15 cellular contexts compared by ENCODE assay signal in the genomic region with DNA sequence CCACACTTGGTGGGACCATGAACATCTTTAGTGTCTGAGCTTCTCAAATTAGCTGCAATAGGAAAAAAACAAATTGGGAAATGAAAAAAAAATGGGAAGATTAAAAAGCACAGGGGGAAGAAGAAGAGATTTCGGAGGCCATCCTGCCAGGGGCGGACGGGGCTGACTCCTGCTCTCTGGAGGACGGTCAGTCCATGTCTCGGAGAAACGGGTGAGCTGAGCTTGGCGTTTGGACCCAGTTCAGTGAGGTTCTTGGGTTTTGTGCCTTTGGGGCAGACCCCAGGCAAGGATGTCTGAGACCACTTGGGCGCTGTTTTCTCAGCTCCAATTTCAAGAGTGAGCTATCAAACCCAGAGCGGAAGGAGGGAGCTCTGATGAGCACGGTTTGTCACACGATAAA.
DNase-seq lines count a peak whose midpoint lies in the region; ATAC-seq and TF ChIP-seq lines count a peak whose summit lies in the region.
"Had no signal": no experiment of that assay in that cellular context is flagged by ENCODE, and none has a peak within 500 bp of the region (broad histone marks: within the 10 kb centered on the region; RNA-seq: fewer than 3 reads in every experiment).

No MANE protein-coding gene starts in this region.

- no peak for TF ChIP-seq POLR2A in prostate gland (IDR thresholded peaks at IDR 0.05)

- no peaks in the 10 kb centered on the region for H3K27me3 Mint-ChIP-seq in activated naive CD8-positive, alpha-beta T cell
- H3K27me3 Mint-ChIP-seq in activated naive CD8-positive, alpha-beta T cell treated with anti-CD3 and anti-CD28 coated beads, Interleukin-2, amount 50 U/mL, for 24 hours = no peaks in the 10 kb centered on the region
- H3K27me3 Mint-ChIP-seq in osteocyte (ENCODE audit: unreplicated experiment) = no peaks in the 10 kb centered on the region
- H3K27me3 Mint-ChIP-seq: CD4-positive, alpha-beta memory T cell had no signal

- no peak for TF ChIP-seq CTCF in colonic mucosa (IDR thresholded peaks at IDR 0.05)
- TF ChIP-seq CTCF in osteocyte (IDR thresholded peaks at IDR 0.05) = no peak
- TF ChIP-seq CTCF in prostate gland (IDR thresholded peaks at IDR 0.05) = no peak

- H3K9me3 ChIP-seq in colonic mucosa (no peaks in the 10 kb centered on the region), prostate gland (no peaks in the 10 kb centered on the region)
- H3K9me3 ChIP-seq: BE2C had no signal

- H3K27me3 ChIP-seq in colonic mucosa (no peaks in the 10 kb centered on the region), prostate gland (replicated peaks; ENCODE audit: insufficient read depth) (no peaks in the 10 kb centered on the region)
- H3K27me3 ChIP-seq: BE2C had no signal

- no peak for DNase-seq in activated naive CD8-positive, alpha-beta T cell treated with anti-CD3 and anti-CD28 coated beads, Interleukin-2, amount 50 U/mL, for 24 hours
- DNase-seq in colonic mucosa (peak; percentile 10), osteocyte (ENCODE audit: extremely low spot score, unreplicated experiment) (peak; percentile 64), prostate gland (ENCODE audit: low spot score) (no peak)
- DNase-seq: ACHN; BE2C; CD4-positive, alpha-beta memory T cell; DMS79; H7 had no signal

- WGBS in prostate gland = 73% methylated on average over 11 of the region's 11 CpGs

- no peak for ATAC-seq in activated naive CD8-positive, alpha-beta T cell treated with anti-CD3 and anti-CD28 coated beads, Interleukin-2, amount 50 U/mL, for 24 hours
- no peak for ATAC-seq in GM21528 (IDR thresholded peaks at IDR 0.05; ENCODE audit: low FRiP score, unreplicated experiment)
- ATAC-seq in GM21737 (IDR thresholded peaks at IDR 0.05; ENCODE audit: unreplicated experiment) = no peak
- ATAC-seq: GM23338, K562 had no signal

- H3K27ac Mint-ChIP-seq in activated naive CD8-positive, alpha-beta T cell = peak overlapping the region; percentile 16
- no peak overlapping the region for H3K27ac Mint-ChIP-seq in activated naive CD8-positive, alpha-beta T cell treated with anti-CD3 and anti-CD28 coated beads, Interleukin-2, amount 50 U/mL, for 24 hours
- no peak overlapping the region for H3K27ac Mint-ChIP-seq in osteocyte (ENCODE audit: unreplicated experiment)
- H3K27ac Mint-ChIP-seq: GM23338 had no signal

- no peak overlapping the region for H3K9ac ChIP-seq in colonic mucosa (ENCODE audit: low read depth in 2 of 2, low read length in 2 of 2)

- H3K4me1 Mint-ChIP-seq in activated naive CD8-positive, alpha-beta T cell (ENCODE audit: low read depth) = no peaks in the 10 kb centered on the region
- no peaks in the 10 kb centered on the region for H3K4me1 Mint-ChIP-seq in activated naive CD8-positive, alpha-beta T cell treated with anti-CD3 and anti-CD28 coated beads, Interleukin-2, amount 50 U/mL, for 24 hours
- no peaks in the 10 kb centered on the region for H3K4me1 Mint-ChIP-seq in osteocyte (ENCODE audit: unreplicated experiment)
- H3K4me1 Mint-ChIP-seq: CD4-positive, alpha-beta memory T cell had no signal

- H3K4me3 Mint-ChIP-seq in activated naive CD8-positive, alpha-beta T cell = no peak overlapping the region
- H3K4me3 Mint-ChIP-seq in activated naive CD8-positive, alpha-beta T cell treated with anti-CD3 and anti-CD28 coated beads, Interleukin-2, amount 50 U/mL, for 24 hours = no peak overlapping the region
- no peak overlapping the region for H3K4me3 Mint-ChIP-seq in osteocyte (ENCODE audit: unreplicated experiment)
- H3K4me3 Mint-ChIP-seq: CD4-positive, alpha-beta memory T cell; GM23338 had no signal

- no peaks in the 10 kb centered on the region for H3K4me1 ChIP-seq in colonic mucosa
- H3K4me1 ChIP-seq in prostate gland (replicated peaks) = no peaks in the 10 kb centered on the region
- H3K4me1 ChIP-seq: BE2C had no signal

- no peak overlapping the region for H3K27ac ChIP-seq in colonic mucosa
- no peak overlapping the region for H3K27ac ChIP-seq in prostate gland
- H3K27ac ChIP-seq: C4-2B had no signal

- H3K36me3 ChIP-seq in colonic mucosa (no peaks in the 10 kb centered on the region), prostate gland (no peaks in the 10 kb centered on the region)
- H3K36me3 ChIP-seq: BE2C had no signal

- peaks cover 5% of the 10 kb centered on the region for H3K36me3 Mint-ChIP-seq in activated naive CD8-positive, alpha-beta T cell
- peaks cover 4% of the 10 kb centered on the region for H3K36me3 Mint-ChIP-seq in activated naive CD8-positive, alpha-beta T cell treated with anti-CD3 and anti-CD28 coated beads, Interleukin-2, amount 50 U/mL, for 24 hours (ENCODE audit: low read depth)
- peaks cover 9% of the 10 kb centered on the region for H3K36me3 Mint-ChIP-seq in osteocyte (ENCODE audit: unreplicated experiment)

- intact Hi-C loops in colonic mucosa (cut with DNase I) (no loop called here), prostate gland (cut with DNase I) (no loop called here)

- H3K4me3 ChIP-seq in colonic mucosa (no peak overlapping the region), prostate gland (no peak overlapping the region)
- H3K4me3 ChIP-seq: GM23338, K562 had no signal

- no peaks in the 10 kb centered on the region for H3K9me3 Mint-ChIP-seq in activated naive CD8-positive, alpha-beta T cell (ENCODE audit: low read depth)
- H3K9me3 Mint-ChIP-seq in activated naive CD8-positive, alpha-beta T cell treated with anti-CD3 and anti-CD28 coated beads, Interleukin-2, amount 50 U/mL, for 24 hours = no peaks in the 10 kb centered on the region
- no peaks in the 10 kb centered on the region for H3K9me3 Mint-ChIP-seq in osteocyte (ENCODE audit: unreplicated experiment)
- H3K9me3 Mint-ChIP-seq: CD4-positive, alpha-beta memory T cell; GM23338 had no signal

Comparison
In these comparisons a context has a peak if more than half of its experiments do, and no peak if none do; other contexts are left out.
1. DNase-seq: peak in colonic mucosa (single experiment) and osteocyte (single experiment); none in activated naive CD8-positive, alpha-beta T cell treated with anti-CD3 and anti-CD28 coated beads, Interleukin-2, amount 50 U/mL, for 24 hours (single experiment) and prostate gland (single experiment).